13 cellular contexts compared by ENCODE assay signal in the genomic region with DNA sequence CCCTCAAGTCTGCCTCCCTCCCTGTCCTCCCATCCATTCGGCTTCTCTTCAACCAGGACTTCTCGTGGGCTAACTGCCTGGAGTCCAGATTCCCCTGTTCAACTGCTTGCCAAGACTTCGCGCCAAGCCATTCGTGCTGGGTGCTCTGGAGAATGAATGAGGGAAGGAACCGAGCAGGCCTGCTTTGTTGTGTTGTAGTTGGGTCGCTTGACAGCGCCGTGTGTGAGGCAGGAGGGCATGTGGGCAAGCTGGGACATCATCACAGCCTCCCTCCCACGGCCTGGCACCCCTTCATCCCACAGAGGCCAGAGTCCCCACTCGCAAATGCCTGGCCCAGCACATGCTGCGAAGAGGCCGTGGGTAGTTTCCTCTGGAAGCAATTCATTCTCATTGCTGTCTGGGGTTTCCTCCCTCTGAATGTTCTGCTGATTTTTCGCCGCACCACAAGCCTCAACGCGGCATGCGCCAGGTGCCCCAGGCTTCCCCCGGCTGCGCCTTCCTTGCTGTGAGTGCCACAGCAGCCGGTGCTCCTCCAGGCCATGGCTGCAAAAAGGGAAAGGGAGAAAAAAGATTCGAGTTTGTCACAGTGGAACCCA.
A peak's percentile ranks its signal among the peaks of the same experiment; 100 is the strongest.
DNase-seq lines count a peak whose midpoint lies in the region; ATAC-seq and TF ChIP-seq lines count a peak whose summit lies in the region.
"Had no signal": no experiment of that assay in that cellular context is flagged by ENCODE, and none has a peak within 500 bp of the region (broad histone marks: within the 10 kb centered on the region; RNA-seq: fewer than 3 reads in every experiment).

No MANE protein-coding gene starts in this region.

- POLR2A ChIA-PET in CD8-positive, alpha-beta memory T cell (lab: Charles Lee) = no interaction called here

- TF ChIP-seq CTCF in endodermal cell (conservative IDR thresholded peaks at IDR 0.05) (no peak), natural killer cell (IDR thresholded peaks at IDR 0.05) (no peak)

- H3K27ac ChIP-seq in CD8-positive, alpha-beta memory T cell (ENCODE audit: low read depth, low read length) = no peak overlapping the region
- no peak overlapping the region for H3K27ac ChIP-seq in endodermal cell (ENCODE audit: low read depth, low read length)
- H3K27ac ChIP-seq: right lobe of liver, SJSA1 had no signal

- H3K9ac ChIP-seq in endodermal cell (ENCODE audit: extremely low read depth, low read length, poor library complexity, severe bottlenecking) = no peak overlapping the region

- peak overlapping the region; percentile 47 to 84 (median 79) for H3K4me3 Mint-ChIP-seq in CD8-positive, alpha-beta memory T cell
- no peak overlapping the region for H3K4me3 Mint-ChIP-seq in endodermal cell
- peak overlapping the region; percentile 91 for H3K4me3 Mint-ChIP-seq in natural killer cell
- H3K4me3 Mint-ChIP-seq: WTC11 had no signal

- H3K4me1 ChIP-seq in CD8-positive, alpha-beta memory T cell (ENCODE audit: insufficient read depth, low read length) = no peaks in the 10 kb centered on the region
- H3K4me1 ChIP-seq in endodermal cell (ENCODE audit: control insufficient read depth, insufficient read depth, low read length) = peaks cover 4% of the 10 kb centered on the region
- H3K4me1 ChIP-seq: right lobe of liver had no signal

- intact Hi-C loops in natural killer cell (cut with micrococcal nuclease) = no loop called here

- WGBS in endodermal cell (ENCODE audit: insufficient coverage in 1 of 2, insufficient read length in 1 of 2), 2 experiments = 86 to 92% methylated on average over 10 to 22 of the region's 22 CpGs

- CTCF ChIA-PET in CD8-positive, alpha-beta memory T cell (lab: Charles Lee) = no interaction called here

- no peaks in the 10 kb centered on the region for H3K27me3 ChIP-seq in CD8-positive, alpha-beta memory T cell (ENCODE audit: insufficient read depth, low read length, poor library complexity, severe bottlenecking)
- no peaks in the 10 kb centered on the region for H3K27me3 ChIP-seq in endodermal cell (ENCODE audit: control insufficient read depth, insufficient read depth, low read length, poor library complexity, severe bottlenecking)
- H3K27me3 ChIP-seq: right lobe of liver, SJSA1 had no signal

- peak overlapping the region; percentile 59 to 96 (median 84) for H3K27ac Mint-ChIP-seq in CD8-positive, alpha-beta memory T cell
- H3K27ac Mint-ChIP-seq in endodermal cell = no peak overlapping the region
- peak overlapping the region; percentile 91 to 96 for H3K27ac Mint-ChIP-seq in natural killer cell
- H3K27ac Mint-ChIP-seq: WTC11 had no signal

- H3K9me3 Mint-ChIP-seq in CD8-positive, alpha-beta memory T cell = peaks cover 0 to 2% (median 0%) of the 10 kb centered on the region in 5 donors
- H3K9me3 Mint-ChIP-seq in endodermal cell (peaks cover 10% of the 10 kb centered on the region), natural killer cell (peaks cover 0 to 4% of the 10 kb centered on the region in 2 donors)

- peaks cover 23 to 27% (median 25%) of the 10 kb centered on the region in 3 donors for H3K4me1 Mint-ChIP-seq in CD8-positive, alpha-beta memory T cell
- H3K4me1 Mint-ChIP-seq in endodermal cell (peaks cover 26% of the 10 kb centered on the region), natural killer cell (peaks cover 68 to 69% of the 10 kb centered on the region in 2 donors)

- H3K27me3 Mint-ChIP-seq in CD8-positive, alpha-beta memory T cell = peaks cover 3 to 16% of the 10 kb centered on the region in 2 donors
- H3K27me3 Mint-ChIP-seq in endodermal cell (ENCODE audit: insufficient read depth) (peaks cover 27% of the 10 kb centered on the region), natural killer cell (ENCODE audit: low read depth in 2 of 2) (no peaks in the 10 kb centered on the region)

- no peaks in the 10 kb centered on the region for H3K36me3 ChIP-seq in CD8-positive, alpha-beta memory T cell (ENCODE audit: insufficient read depth, low read length)
- H3K36me3 ChIP-seq in endodermal cell (ENCODE audit: control insufficient read depth, insufficient read depth, low read length) = no peaks in the 10 kb centered on the region
- H3K36me3 ChIP-seq: right lobe of liver, SJSA1 had no signal

- H3K36me3 Mint-ChIP-seq in CD8-positive, alpha-beta memory T cell = peaks cover 0 to 5% (median 4%) of the 10 kb centered on the region in 3 donors
- H3K36me3 Mint-ChIP-seq in endodermal cell (ENCODE audit: low read depth) (no peaks in the 10 kb centered on the region), natural killer cell (no peaks in the 10 kb centered on the region)

- H3K4me3 ChIP-seq in CD8-positive, alpha-beta memory T cell (ENCODE audit: low read length) = no peak overlapping the region
- H3K4me3 ChIP-seq in endodermal cell (ENCODE audit: low read length) = no peak overlapping the region
- H3K4me3 ChIP-seq: right lobe of liver, SJSA1 had no signal

- H3K9me3 ChIP-seq in CD8-positive, alpha-beta memory T cell (ENCODE audit: low read length) = no peaks in the 10 kb centered on the region
- H3K9me3 ChIP-seq in endodermal cell (ENCODE audit: control insufficient read depth, low read length) = no peaks in the 10 kb centered on the region
- H3K9me3 ChIP-seq: right lobe of liver, SJSA1 had no signal

- no peak for DNase-seq in CD8-positive, alpha-beta memory T cell
- DNase-seq in UCSD-AML1 (lab: John Stamatoyannopoulos, UW; ENCODE audit: unreplicated experiment) = peak; percentile 49
- DNase-seq in endodermal cell = peak; percentile 39
- no peak for DNase-seq in natural killer cell
- no peak for DNase-seq in D341Med (ENCODE audit: low spot score)
- DNase-seq in ureter (ENCODE audit: low spot score) = no peak
- DNase-seq: cerebellar nuclear complex, NCI-H2029 treated with DMSO at 0.1 percent for 48 hours, right lobe of liver had no signal

- peak; percentile 54 to 74 (median 56) for ATAC-seq in natural killer cell
- ATAC-seq in HG03139 (IDR thresholded peaks at IDR 0.05; ENCODE audit: unreplicated experiment) = no peak
- ATAC-seq in GM21526 (IDR thresholded peaks at IDR 0.05; ENCODE audit: low FRiP score, unreplicated experiment) = no peak
- ATAC-seq: right lobe of liver had no signal

Comparison
In these comparisons a context has a peak if more than half of its experiments do, and no peak if none do; other contexts are left out.
1. DNase-seq: peak in UCSD-AML1 (single experiment) and endodermal cell (single experiment); none in CD8-positive, alpha-beta memory T cell (0 of 5), natural killer cell (single experiment), D341Med (single experiment) and ureter (single experiment).
2. ATAC-seq: peak in natural killer cell (3 of 3); none in HG03139 (single experiment) and GM21526 (single experiment).